Comparison of ENCODE assay signal across 1 cellular context in the genomic region with DNA sequence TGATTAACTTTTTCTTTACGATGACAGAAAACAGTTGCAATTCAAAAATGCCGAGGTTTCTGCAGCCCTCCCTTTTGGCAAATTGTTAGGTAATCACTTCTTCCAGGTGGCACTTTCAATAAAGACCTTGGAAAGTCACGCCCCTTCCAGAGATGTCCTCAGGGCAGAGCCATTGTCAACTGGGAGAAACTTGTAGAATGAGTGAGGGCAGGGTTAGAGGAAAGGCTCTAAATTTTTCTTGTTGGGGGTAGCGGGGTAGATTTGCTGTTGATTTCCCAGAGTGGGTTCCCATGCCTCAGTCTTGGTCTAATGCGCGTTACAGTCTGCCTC.
TF ChIP-seq lines count a peak whose summit lies in the region.

No MANE protein-coding gene starts in this region.

TF ChIP-seq in IMR-90, 13 proteins besides CTCF, POLR2A, EP300 and RAD21 (continued from another document):
- TF ChIP-seq, protein P1, sequence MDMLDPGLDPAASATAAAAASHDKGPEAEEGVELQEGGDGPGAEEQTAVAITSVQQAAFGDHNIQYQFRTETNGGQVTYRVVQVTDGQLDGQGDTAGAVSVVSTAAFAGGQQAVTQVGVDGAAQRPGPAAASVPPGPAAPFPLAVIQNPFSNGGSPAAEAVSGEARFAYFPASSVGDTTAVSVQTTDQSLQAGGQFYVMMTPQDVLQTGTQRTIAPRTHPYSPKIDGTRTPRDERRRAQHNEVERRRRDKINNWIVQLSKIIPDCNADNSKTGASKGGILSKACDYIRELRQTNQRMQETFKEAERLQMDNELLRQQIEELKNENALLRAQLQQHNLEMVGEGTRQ (IDR thresholded peaks at IDR 0.05; ENCODE audit: low read depth, low read length): no peak
- TF ChIP-seq MAFK (IDR thresholded peaks at IDR 0.05; ENCODE audit: low read depth, low read length) (no peak), MAZ (IDR thresholded peaks at IDR 0.05; ENCODE audit: borderline replicate concordance, low read depth, low read length) (no peak), RFX5 (IDR thresholded peaks at IDR 0.05; ENCODE audit: low read depth, low read length) (no peak)
- TF ChIP-seq, protein P2, sequence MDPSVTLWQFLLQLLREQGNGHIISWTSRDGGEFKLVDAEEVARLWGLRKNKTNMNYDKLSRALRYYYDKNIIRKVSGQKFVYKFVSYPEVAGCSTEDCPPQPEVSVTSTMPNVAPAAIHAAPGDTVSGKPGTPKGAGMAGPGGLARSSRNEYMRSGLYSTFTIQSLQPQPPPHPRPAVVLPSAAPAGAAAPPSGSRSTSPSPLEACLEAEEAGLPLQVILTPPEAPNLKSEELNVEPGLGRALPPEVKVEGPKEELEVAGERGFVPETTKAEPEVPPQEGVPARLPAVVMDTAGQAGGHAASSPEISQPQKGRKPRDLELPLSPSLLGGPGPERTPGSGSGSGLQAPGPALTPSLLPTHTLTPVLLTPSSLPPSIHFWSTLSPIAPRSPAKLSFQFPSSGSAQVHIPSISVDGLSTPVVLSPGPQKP (IDR thresholded peaks at IDR 0.05; ENCODE audit: borderline replicate concordance, low read depth, low read length): no peak
